ENCODE assay signal across 15 cellular contexts in the genomic region with DNA sequence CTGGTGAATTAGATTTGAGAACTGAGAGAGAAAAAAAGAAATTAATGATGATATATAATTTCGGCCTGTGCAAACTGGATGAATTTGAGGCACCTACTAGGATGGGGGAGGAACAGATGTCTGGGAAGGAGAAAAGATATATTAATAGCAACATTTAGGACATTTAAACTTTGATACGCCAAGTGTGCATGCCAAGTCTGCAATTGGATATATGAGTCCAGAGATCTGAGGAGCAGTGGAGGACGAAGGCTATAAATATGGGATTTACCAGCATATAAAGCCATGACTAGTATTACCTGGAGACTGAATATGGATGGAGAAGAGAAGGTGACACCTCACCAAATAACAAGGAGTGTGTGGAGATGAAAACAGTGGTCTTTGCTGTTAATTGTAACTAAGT.
DNase-seq lines count a peak whose midpoint lies in the region; ATAC-seq and TF ChIP-seq lines count a peak whose summit lies in the region.
"Had no signal": no experiment of that assay in that cellular context is flagged by ENCODE, and none has a peak within 500 bp of the region (broad histone marks: within the 10 kb centered on the region; RNA-seq: fewer than 3 reads in every experiment).

No MANE protein-coding gene starts in this region.

- intact Hi-C loops in Right ventricle myocardium superior (cut with DNase I) (no loop called here), cardiac septum (cut with DNase I) (loop anchor here (5.0 kb wide), 1 partner anchor 55 kb away; no protein-coding TSS in a partner anchor), left ventricle myocardium inferior (cut with micrococcal nuclease) (loop anchor here (10.0 kb wide), 1 partner anchor 692 kb away; a partner anchor contains a TSS)

- peak overlapping the region; percentile 89 for H3K27ac ChIP-seq in left ventricle myocardium inferior (replicated peaks)
- H3K27ac ChIP-seq: BLaER1 treated with 17β-estradiol and CSF1 and Interleukin-3, amounts not matched to agents 10 nM and 100 nM had no signal

- peaks cover 4% of the 10 kb centered on the region for H3K27me3 Mint-ChIP-seq in nephron (ENCODE audit: low read depth)
- H3K27me3 Mint-ChIP-seq: CD4-positive, alpha-beta T cell had no signal

- no peak for DNase-seq in Right ventricle myocardium superior
- no peak for DNase-seq in cardiac septum (ENCODE audit: low spot score)
- DNase-seq in left ventricle myocardium inferior, result no peak
- DNase-seq in D341Med (ENCODE audit: low spot score), result no peak
- DNase-seq in GF-D8 (lab: John Stamatoyannopoulos, UW), result no peak
- DNase-seq in GM13977 (ENCODE audit: low spot score), result no peak
- DNase-seq: ACHN; Calu3; CD4-positive, alpha-beta T cell; DMS79; HCEC 1CT; HFFc6 had no signal

- peaks cover 34% of the 10 kb centered on the region for H3K4me1 Mint-ChIP-seq in nephron

- H3K4me1 ChIP-seq in left ventricle myocardium inferior, result peaks cover 5% of the 10 kb centered on the region

- no peaks in the 10 kb centered on the region for H3K36me3 ChIP-seq in left ventricle myocardium inferior
- H3K36me3 ChIP-seq: BLaER1 treated with 17β-estradiol and CSF1 and Interleukin-3, amounts not matched to agents 10 nM and 100 nM had no signal

- ATAC-seq in Right ventricle myocardium superior (ENCODE audit: poor library complexity), result peak; percentile 24
- ATAC-seq: HepG2 had no signal

- no peaks in the 10 kb centered on the region for H3K36me3 Mint-ChIP-seq in nephron (ENCODE audit: low read depth)

- no peaks in the 10 kb centered on the region for H3K9me3 ChIP-seq in left ventricle myocardium inferior (replicated peaks)
- H3K9me3 ChIP-seq: BLaER1 treated with 17β-estradiol and CSF1 and Interleukin-3, amounts not matched to agents 10 nM and 100 nM had no signal

- H3K4me3 ChIP-seq in left ventricle myocardium inferior, result peak overlapping the region; percentile 55
- H3K4me3 ChIP-seq: BLaER1 treated with 17β-estradiol and CSF1 and Interleukin-3, amounts not matched to agents 10 nM and 100 nM had no signal

- peak overlapping the region in 1 of 3 experiments; percentile 4 for H3K4me3 Mint-ChIP-seq in nephron
- H3K4me3 Mint-ChIP-seq: CD4-positive, alpha-beta T cell; HFFc6 had no signal

- no peak for TF ChIP-seq CTCF in left ventricle myocardium inferior (IDR thresholded peaks at IDR 0.05; ENCODE audit: borderline replicate concordance)
- TF ChIP-seq CTCF in nephron (IDR thresholded peaks at IDR 0.05; ENCODE audit: unreplicated experiment in 3 of 3), result no peak
- TF ChIP-seq CTCF in GM13977 (IDR thresholded peaks at IDR 0.05; ENCODE audit: extremely low read depth, insufficient read depth, missing control alignments), result no peak

- no peaks in the 10 kb centered on the region for H3K27me3 ChIP-seq in left ventricle myocardium inferior (ENCODE audit: low read depth)
- H3K27me3 ChIP-seq: BLaER1 treated with 17β-estradiol and CSF1 and Interleukin-3, amounts not matched to agents 10 nM and 100 nM had no signal

- peak overlapping the region; percentile 23 to 67 (median 47) for H3K27ac Mint-ChIP-seq in nephron
- H3K27ac Mint-ChIP-seq: CD4-positive, alpha-beta T cell; HFFc6 had no signal

- in situ Hi-C loops in GM13977 (cut with MboI; ENCODE audit: low pct_unique_long_range_greater_than_20kb, low sequenced_read_pairs, unreplicated experiment), result no loop called here

- H3K9me3 Mint-ChIP-seq in nephron, result no peaks in the 10 kb centered on the region
- H3K9me3 Mint-ChIP-seq: CD4-positive, alpha-beta T cell; HFFc6 had no signal
